Comparison of ENCODE assay signal across 7 cellular contexts in genomic region chr3:161648071-161648470, GRCh38.
"Had no signal": no experiment of that assay in that cellular context is flagged by ENCODE, and none has a peak within 500 bp of the region (broad histone marks: within the 10 kb centered on the region; RNA-seq: fewer than 3 reads in every experiment).

No MANE protein-coding gene starts in this region.

- H3K4me3 Mint-ChIP-seq: GM23338, H9, HFFc6, IgD-negative memory B cell had no signal

- H3K27me3 Mint-ChIP-seq: IgD-negative memory B cell had no signal

- DNase-seq: H9, HCEC 1CT, HFFc6 had no signal

- H3K27ac ChIP-seq: HL-60 had no signal

- H3K4me3 ChIP-seq: GM23338 had no signal

- H3K36me3 Mint-ChIP-seq: IgD-negative memory B cell had no signal

- ATAC-seq: GM23338, HepG2 had no signal

- H3K27ac Mint-ChIP-seq: GM23338, H9, HFFc6, IgD-negative memory B cell had no signal

- H3K4me1 Mint-ChIP-seq: IgD-negative memory B cell had no signal
